In genomic region chr19:31348416-31349159, GRCh38 we compare ENCODE assay signal across 8 cellular contexts. TPM values are rescaled to one million over a fixed set of nuclear protein-coding genes. Genes with fewer than 3 reads are reported as not detected.
DNase-seq lines count a peak whose midpoint lies in the region; ATAC-seq, FAIRE-seq and TF ChIP-seq lines count a peak whose summit lies in the region.

No MANE protein-coding gene starts in this region.

- H3K9me3 Mint-ChIP-seq in central memory CD8-positive, alpha-beta T cell: no peaks in the 10 kb centered on the region

- H3K4me1 ChIP-seq in HUES48 (ENCODE audit: control insufficient read depth, insufficient read depth, low read length) (peaks cover 45% of the 10 kb centered on the region), lower lobe of right lung (peaks cover 31% of the 10 kb centered on the region), upper lobe of right lung (peaks cover 15% of the 10 kb centered on the region)

- H3K27me3 ChIP-seq in HUES48 (ENCODE audit: control insufficient read depth, insufficient read depth, low read length) (peaks cover 44% of the 10 kb centered on the region), lower lobe of right lung (ENCODE audit: low read depth) (peaks cover 39% of the 10 kb centered on the region), upper lobe of right lung (peaks cover 23% of the 10 kb centered on the region)

- in situ Hi-C loops in G401 (cut with HindIII; ENCODE audit: low sequenced_read_pairs): no loop called here

- H3K36me3 Mint-ChIP-seq in central memory CD8-positive, alpha-beta T cell (ENCODE audit: insufficient read depth): peaks cover 10% of the 10 kb centered on the region

- H3K9me3 ChIP-seq in HUES48 (ENCODE audit: control insufficient read depth, insufficient read depth, low read length) (no peaks in the 10 kb centered on the region), lower lobe of right lung (no peaks in the 10 kb centered on the region), upper lobe of right lung (no peaks in the 10 kb centered on the region)

- no peaks in the 10 kb centered on the region for H3K36me3 ChIP-seq in HUES48 (ENCODE audit: control insufficient read depth, insufficient read depth, low read length)
- H3K36me3 ChIP-seq in lower lobe of right lung: no peaks in the 10 kb centered on the region
- no peaks in the 10 kb centered on the region for H3K36me3 ChIP-seq in upper lobe of right lung

- no peak for TF ChIP-seq CTCF in lower lobe of right lung (IDR thresholded peaks at IDR 0.05)
- no peak for TF ChIP-seq CTCF in upper lobe of right lung (IDR thresholded peaks at IDR 0.05)

- peaks cover 33% of the 10 kb centered on the region for H3K4me1 Mint-ChIP-seq in central memory CD8-positive, alpha-beta T cell

- peaks cover 81% of the 10 kb centered on the region for H3K27me3 Mint-ChIP-seq in central memory CD8-positive, alpha-beta T cell

- H3K27ac ChIP-seq in HUES48 (ENCODE audit: low read depth, low read length) (no peak overlapping the region), lower lobe of right lung (peak overlapping the region; percentile 71), upper lobe of right lung (peak overlapping the region; percentile 49)

- no peak overlapping the region for H3K9ac ChIP-seq in HUES48 (ENCODE audit: low read depth, low read length)

- intact Hi-C loops in lower lobe of right lung (cut with DNase I) (no loop called here), upper lobe of right lung (cut with DNase I) (no loop called here)

- H3K27ac Mint-ChIP-seq in central memory CD8-positive, alpha-beta T cell (ENCODE audit: low read depth): no peak overlapping the region

- H3K4me3 ChIP-seq in HUES48 (ENCODE audit: low read depth, low read length) (peak overlapping the region; percentile 77), lower lobe of right lung (peak overlapping the region; percentile 88), upper lobe of right lung (peak overlapping the region; percentile 81)

- H3K4me3 Mint-ChIP-seq in central memory CD8-positive, alpha-beta T cell: peak overlapping the region; percentile 88

- FAIRE-seq in GM19239 (lab: Jason Lieb, UNC): no peak

- peak; percentile 15 for DNase-seq in A172 (ENCODE audit: low spot score)
- DNase-seq in central memory CD8-positive, alpha-beta T cell (ENCODE audit: low spot score in 2 of 2): no peak
- DNase-seq in lower lobe of right lung: peak; percentile 56
- DNase-seq in upper lobe of right lung: no peak
- DNase-seq in G401 (ENCODE audit: low spot score): no peak
- no peak for DNase-seq in effector CD8-positive, alpha-beta T cell (lab: John Stamatoyannopoulos, UW)
- DNase-seq in GM19239 (ENCODE audit: insufficient read length, low spot score): no peak

- ATAC-seq in central memory CD8-positive, alpha-beta T cell (replicated peaks; ENCODE audit: extremely low read depth, poor library complexity, severe bottlenecking): no peak
- ATAC-seq in lower lobe of right lung (peak; percentile 16 to 26), upper lobe of right lung (peak; percentile 4)

RNA-seq across cellular contexts. Expression of gene TSHZ3, which starts 0.6 kb away (rescaled TPM):
- 4.7 and 5.6 TPM in 2 replicates for total RNA-seq in A172 (2014; rRNA removed; shearing (Covaris generic))
- total RNA-seq in lower lobe of right lung: 5.7 TPM
- total RNA-seq in upper lobe of right lung: 5.8 TPM
- total RNA-seq in G401 (2014; rRNA removed; shearing (Covaris generic)): not detected in 2 replicates

Comparison
In these comparisons a context has a peak if more than half of its experiments do, and no peak if none do; other contexts are left out.
1. DNase-seq: peak in A172 (single experiment) and lower lobe of right lung (single experiment); none in central memory CD8-positive, alpha-beta T cell (0 of 2), upper lobe of right lung (single experiment), G401 (single experiment), effector CD8-positive, alpha-beta T cell (single experiment) and GM19239 (single experiment).
2. Peak in every context shown above with its lines, with median percentiles within 50 percentile points of each other: H3K4me3 ChIP-seq.